Comparison of ENCODE assay signal across 8 cellular contexts in genomic region chr1:65066766-65067490, GRCh38.
DNase-seq lines count a peak whose midpoint lies in the region; ATAC-seq and TF ChIP-seq lines count a peak whose summit lies in the region.

No MANE protein-coding gene starts in this region.

- TF ChIP-seq RAD21 in Ishikawa (IDR thresholded peaks at IDR 0.05; ENCODE audit: low read depth), result no peak

- H3K36me3 ChIP-seq in left ventricle myocardium inferior (no peaks in the 10 kb centered on the region), upper lobe of left lung (no peaks in the 10 kb centered on the region)

- peaks cover 56% of the 10 kb centered on the region for H3K4me1 ChIP-seq in left ventricle myocardium inferior
- peaks cover 30 to 53% (median 40%) of the 10 kb centered on the region in 4 donors for H3K4me1 ChIP-seq in upper lobe of left lung

- H3K27me3 Mint-ChIP-seq in T-helper 1 cell treated with Interleukin-12 subunit alpha and Interleukin-12 subunit beta and Interleukin-4 antibody, amounts not matched to agents 30 μg/mL and 1 μg/mL, for 36 hours (ENCODE audit: low read depth), result no peaks in the 10 kb centered on the region

- TF ChIP-seq CTCF in C4-2B (conservative IDR thresholded peaks at IDR 0.05) (no peak), left ventricle myocardium inferior (IDR thresholded peaks at IDR 0.05; ENCODE audit: borderline replicate concordance) (no peak), upper lobe of left lung (IDR thresholded peaks at IDR 0.05) (peak in 3 of 6 experiments; percentile 14 to 25 (median 25))

- peak; percentile 62 for DNase-seq in amniotic epithelial cell (ENCODE audit: low read depth)
- peak; percentile 96 for DNase-seq in left ventricle myocardium inferior
- DNase-seq in posterior vena cava (ENCODE audit: low spot score), result peak; percentile 97
- peak; percentile 97 for DNase-seq in upper lobe of left lung

- H3K4me3 ChIP-seq in left ventricle myocardium inferior (peak overlapping the region; percentile 82), upper lobe of left lung (peak overlapping the region; percentile 65 to 86 (median 78))

- H3K4me1 Mint-ChIP-seq in T-helper 1 cell treated with Interleukin-12 subunit alpha and Interleukin-12 subunit beta and Interleukin-4 antibody, amounts not matched to agents 30 μg/mL and 1 μg/mL, for 36 hours (ENCODE audit: low read depth), result peaks cover 29% of the 10 kb centered on the region

- peak in 3 of 4 donors; percentile 65 to 97 (median 68) for TF ChIP-seq POLR2A in upper lobe of left lung (IDR thresholded peaks at IDR 0.05)

- no peaks in the 10 kb centered on the region for H3K27me3 ChIP-seq in left ventricle myocardium inferior (ENCODE audit: low read depth)
- H3K27me3 ChIP-seq in upper lobe of left lung, result no peaks in the 10 kb centered on the region

- peak; percentile 48 for ATAC-seq in GM19452 (IDR thresholded peaks at IDR 0.05; ENCODE audit: unreplicated experiment)
- peak; percentile 92 to 94 for ATAC-seq in upper lobe of left lung (ENCODE audit: low FRiP score in 2 of 2)

- H3K27ac ChIP-seq in C4-2B (peak overlapping the region; percentile 53), left ventricle myocardium inferior (replicated peaks) (peak overlapping the region; percentile 98), upper lobe of left lung (peak overlapping the region; percentile 98 to 100 (median 99))

- WGBS in upper lobe of left lung, 2 donors, result 0 to 1% methylated on average over 15 to 20 of the region's 101 CpGs

- TF ChIP-seq EP300 in Ishikawa (IDR thresholded peaks at IDR 0.05; ENCODE audit: borderline replicate concordance) (no peak), upper lobe of left lung (IDR thresholded peaks at IDR 0.05) (peak in 1 of 4 donors; percentile 85)

- H3K9me3 ChIP-seq in left ventricle myocardium inferior (replicated peaks), result no peaks in the 10 kb centered on the region
- no peaks in the 10 kb centered on the region for H3K9me3 ChIP-seq in upper lobe of left lung

- peak overlapping the region; percentile 79 for H3K27ac Mint-ChIP-seq in T-helper 1 cell treated with Interleukin-12 subunit alpha and Interleukin-12 subunit beta and Interleukin-4 antibody, amounts not matched to agents 30 μg/mL and 1 μg/mL, for 36 hours

- peak overlapping the region; percentile 94 for H3K4me3 Mint-ChIP-seq in T-helper 1 cell treated with Interleukin-12 subunit alpha and Interleukin-12 subunit beta and Interleukin-4 antibody, amounts not matched to agents 30 μg/mL and 1 μg/mL, for 36 hours

- intact Hi-C loops in left ventricle myocardium inferior (cut with micrococcal nuclease), result loop anchor here (10.0 kb wide), 1 partner anchor 138 kb away; no protein-coding TSS in a partner anchor
- intact Hi-C loops in posterior vena cava (cut with DNase I), result loop anchor here (10.0 kb wide), 2 partner anchors 78 to 138 kb away; partner anchors contain the start of gene AK4 (in 1 of the 2)

- H3K36me3 Mint-ChIP-seq in T-helper 1 cell treated with Interleukin-12 subunit alpha and Interleukin-12 subunit beta and Interleukin-4 antibody, amounts not matched to agents 30 μg/mL and 1 μg/mL, for 36 hours (ENCODE audit: low read depth), result no peaks in the 10 kb centered on the region

- no peaks in the 10 kb centered on the region for H3K9me3 Mint-ChIP-seq in T-helper 1 cell treated with Interleukin-12 subunit alpha and Interleukin-12 subunit beta and Interleukin-4 antibody, amounts not matched to agents 30 μg/mL and 1 μg/mL, for 36 hours

TF ChIP-seq in Ishikawa, 13 proteins besides CTCF, POLR2A, EP300 and RAD21:
- TF ChIP-seq EGR1 (IDR thresholded peaks at IDR 0.05) (peak; percentile 46), CEBPB (IDR thresholded peaks at IDR 0.05) (0 out of 2 replicates have a peak, but pooled peaks have one; percentile 21), NFIC (IDR thresholded peaks at IDR 0.05) (no peak), MAX (IDR thresholded peaks at IDR 0.05) (peak; percentile 21; the same call in 1 of the 2 replicates)

Comparison
In these comparisons a context has a peak if more than half of its experiments do, and no peak if none do; other contexts are left out.
1. Peak in every context shown above with its lines: DNase-seq, ATAC-seq, H3K4me3 ChIP-seq and H3K27ac ChIP-seq.